ENCODE assay signal across 13 cellular contexts in genomic region chr20:370977-371754, GRCh38. TPM values are rescaled to one million over a fixed set of nuclear protein-coding genes. Genes with fewer than 3 reads are reported as not detected.
DNase-seq lines count a peak whose midpoint lies in the region; ATAC-seq, FAIRE-seq and TF ChIP-seq lines count a peak whose summit lies in the region.
"Had no signal": no experiment of that assay in that cellular context is flagged by ENCODE, and none has a peak within 500 bp of the region (broad histone marks: within the 10 kb centered on the region; RNA-seq: fewer than 3 reads in every experiment).

No MANE protein-coding gene starts in this region.

- peak overlapping the region; percentile 76 for H3K4me2 ChIP-seq in HepG2 (ENCODE audit: low read depth, low read length)

- H3K9me3 Mint-ChIP-seq in activated CD4-positive, alpha-beta T cell treated with anti-CD3 and anti-CD28 coated beads, Interleukin-2, amount 10 ng/mL, durations not matched to agents 24 days and 14 days: no peaks in the 10 kb centered on the region
- H3K9me3 Mint-ChIP-seq: natural killer cell; stimulated activated memory B cell treated with anti-CD40 and anti-IgM and Interleukin-4, amounts not matched to agents 10 μg/mL and 1 μg/mL and 100 μg/mL, for 72 hours had no signal

- peak overlapping the region; percentile 58 for H3K27ac Mint-ChIP-seq in activated CD4-positive, alpha-beta T cell treated with anti-CD3 and anti-CD28 coated beads, Interleukin-2, amount 10 ng/mL, durations not matched to agents 24 days and 14 days
- H3K27ac Mint-ChIP-seq: natural killer cell; stimulated activated memory B cell treated with anti-CD40 and anti-IgM and Interleukin-4, amounts not matched to agents 10 μg/mL and 1 μg/mL and 100 μg/mL, for 72 hours had no signal

- H3K4me1 ChIP-seq in HepG2 (ENCODE audit: insufficient read depth, low read length): peaks cover 74% of the 10 kb centered on the region
- H3K4me1 ChIP-seq in thymus (ENCODE audit: control insufficient read depth, insufficient read depth, low read length): peaks cover 4% of the 10 kb centered on the region

- TF ChIP-seq CTCF in HepG2 (CRISPR knock-in tag; IDR thresholded peaks at IDR 0.05): no peak

- TF ChIP-seq RAD21 in HepG2 (CRISPR knock-in tag; IDR thresholded peaks at IDR 0.05): no peak

- DNase-seq in activated CD4-positive, alpha-beta T cell treated with anti-CD3 and anti-CD28 coated beads, Interleukin-2, amount 10 ng/mL, durations not matched to agents 24 days and 14 days: no peak
- no peak for DNase-seq in activated CD4-positive, alpha-beta T cell treated with anti-CD3 and anti-CD28 coated beads for 48 hours
- DNase-seq in HepG2 (ENCODE audit: low spot score): peak; percentile 63
- DNase-seq in NCI-H1436 (lab: John Stamatoyannopoulos, UW): no peak
- DNase-seq in medulla oblongata (ENCODE audit: extremely low spot score): no peak
- DNase-seq in COLO668 (lab: John Stamatoyannopoulos, UW; ENCODE audit: unreplicated experiment): no peak
- DNase-seq: activated CD8-positive, alpha-beta memory T cell treated with anti-CD3 and anti-CD28 coated beads, Interleukin-2, amount 50 U/mL, for 4 hours; natural killer cell; stimulated activated CD4-positive, alpha-beta T cell treated with anti-CD3 and anti-CD28 coated beads, Interleukin-15, amount 100 ng/mL, for 24 hours had no signal

- FAIRE-seq in HepG2 (lab: Jason Lieb, UNC): no peak
- FAIRE-seq: endometrium had no signal

- H3K4me3 ChIP-seq in HepG2 (replicated peaks in 1 of 3; ENCODE audit: insufficient read depth in 1 of 3, low read depth in 2 of 3, low read length in 3 of 3) (peak overlapping the region; percentile 1 to 58 (median 5); a peak in 5 of 6 replicates), thymus (ENCODE audit: low read length) (no peak overlapping the region)

- no peaks in the 10 kb centered on the region for H3K27me3 Mint-ChIP-seq in activated CD4-positive, alpha-beta T cell treated with anti-CD3 and anti-CD28 coated beads, Interleukin-2, amount 10 ng/mL, durations not matched to agents 24 days and 14 days

- BruUV-seq in HepG2 (replicated peaks; lab: Mats Ljungman, UMichigan): TSS peak; percentile 96

- H3K27ac ChIP-seq in angular gyrus (ENCODE audit: low read depth, low read length) (peak overlapping the region; percentile 12), HepG2 (ENCODE audit: extremely low read length, insufficient read depth, low read length) (peak overlapping the region; percentile 88), thymus (ENCODE audit: low read depth) (peak overlapping the region; percentile 19)

- ATAC-seq in HepG2: peak; percentile 58
- ATAC-seq: stimulated activated memory B cell treated with anti-CD40 and anti-IgM and Interleukin-4, amounts not matched to agents 10 μg/mL and 1 μg/mL and 100 μg/mL, for 72 hours had no signal

- H2AFZ ChIP-seq in HepG2 (ENCODE audit: low read length): no peak overlapping the region

- H3K36me3 ChIP-seq in HepG2 (replicated peaks in 1 of 2; ENCODE audit: control insufficient read depth in 1 of 2, insufficient read depth in 2 of 2, low read length in 2 of 2) (no peaks in the 10 kb centered on the region), thymus (ENCODE audit: control insufficient read depth, insufficient read depth) (no peaks in the 10 kb centered on the region)

- in situ Hi-C loops in HepG2 (cut with HindIII; ENCODE audit: extremely low pct_ligation_motif_present, low pct_unique_long_range_greater_than_20kb): no loop called here

- TF ChIP-seq EP300 in HepG2 (IDR thresholded peaks at IDR 0.05; ENCODE audit: low read depth in 2 of 2, low read length in 2 of 2) (no peak), HepG2 (CRISPR knock-in tag; IDR thresholded peaks at IDR 0.05; ENCODE audit: borderline replicate concordance) (no peak)

- CTCF ChIA-PET in HepG2 (lab: Yijun Ruan, JAX; ENCODE audit: low intra/inter-chr PET ratio, low total read pairs): interaction anchor here (2.4 kb wide), 1 partner anchor 9 kb away, joined by 6 read pairs; no protein-coding TSS in a partner anchor

- no peaks in the 10 kb centered on the region for H3K79me2 ChIP-seq in HepG2 (ENCODE audit: insufficient read depth, low read length)

- H3K36me3 Mint-ChIP-seq in activated CD4-positive, alpha-beta T cell treated with anti-CD3 and anti-CD28 coated beads, Interleukin-2, amount 10 ng/mL, durations not matched to agents 24 days and 14 days (ENCODE audit: low read depth): no peaks in the 10 kb centered on the region
- H3K36me3 Mint-ChIP-seq: natural killer cell; stimulated activated memory B cell treated with anti-CD40 and anti-IgM and Interleukin-4, amounts not matched to agents 10 μg/mL and 1 μg/mL and 100 μg/mL, for 72 hours had no signal

- H3K27me3 ChIP-seq in HepG2 (ENCODE audit: control insufficient read depth in 1 of 2, insufficient read depth in 2 of 2, low read length in 2 of 2) (no peaks in the 10 kb centered on the region), thymus (ENCODE audit: control insufficient read depth, insufficient read depth) (no peaks in the 10 kb centered on the region)

- H3K4me1 Mint-ChIP-seq in activated CD4-positive, alpha-beta T cell treated with anti-CD3 and anti-CD28 coated beads, Interleukin-2, amount 10 ng/mL, durations not matched to agents 24 days and 14 days: peaks cover 43% of the 10 kb centered on the region
- H3K4me1 Mint-ChIP-seq: natural killer cell had no signal

- H4K20me1 ChIP-seq in HepG2 (ENCODE audit: insufficient read depth, low read length): no peaks in the 10 kb centered on the region

- POLR2A ChIA-PET in HepG2 (lab: Yijun Ruan, JAX): interaction anchor here (0.9 to 25.4 kb wide), 21 partner anchors 10 to 274 kb away, joined by 3 to 1587 read pairs (median 7); partner anchors contain the start of genes CSNK2A1, NRSN2, RBCK1 and SOX12

- H3K9ac ChIP-seq in HepG2 (ENCODE audit: insufficient read depth, low read depth, low read length): peak overlapping the region; percentile 73

- WGBS in HepG2 (ENCODE audit: low lambda C conversion rate): 2% methylated on average over 6 of the region's 7 CpGs
- WGBS in thymus: 87% methylated on average over 7 of the region's 7 CpGs

- H3K4me3 Mint-ChIP-seq in activated CD4-positive, alpha-beta T cell treated with anti-CD3 and anti-CD28 coated beads, Interleukin-2, amount 10 ng/mL, durations not matched to agents 24 days and 14 days: no peak overlapping the region
- H3K4me3 Mint-ChIP-seq: natural killer cell; stimulated activated memory B cell treated with anti-CD40 and anti-IgM and Interleukin-4, amounts not matched to agents 10 μg/mL and 1 μg/mL and 100 μg/mL, for 72 hours had no signal

- H3K9me3 ChIP-seq in HepG2 (ENCODE audit: low read length) (no peaks in the 10 kb centered on the region), thymus (ENCODE audit: control insufficient read depth) (no peaks in the 10 kb centered on the region)

- intact Hi-C loops in activated CD4-positive, alpha-beta T cell treated with anti-CD3 and anti-CD28 coated beads, Interleukin-2, amount 10 ng/mL, durations not matched to agents 24 days and 14 days (cut with micrococcal nuclease): no loop called here
- intact Hi-C loops in HepG2 (cut with micrococcal nuclease; ENCODE audit: unreplicated experiment): loop anchor here (1.0 to 2.0 kb wide), 3 partner anchors 9 to 32 kb away; partner anchors contain the start of gene TRIB3

- TF ChIP-seq POLR2A in HepG2 (IDR thresholded peaks at IDR 0.05; ENCODE audit: insufficient read depth in 1 of 2, low read depth in 2 of 2, low read length in 2 of 2): peak in 1 of 2 experiments; percentile 52; a peak in 1 of 4 replicates

RNA-seq across cellular contexts. Expression of gene TRIB3, which starts 9.4 kb away (rescaled TPM):
- total RNA-seq in activated CD4-positive, alpha-beta T cell treated with anti-CD3 and anti-CD28 coated beads, Interleukin-2, amount 10 ng/mL, durations not matched to agents 24 days and 14 days: 39.3 and 41.1 TPM in 2 replicates
- total RNA-seq in HepG2 (2016; rRNA removed; fragmentation: Illumina TruSeq; extraction: Trizol): 106 and 115 TPM in 2 replicates
- total RNA-seq in HepG2 (2016; cell fraction: cytosol; rRNA removed; fragmentation: Illumina TruSeq; extraction: Trizol; ENCODE audit: low read depth): 40.1 and 45.0 TPM in 2 replicates
- 106 and 115 TPM in 2 replicates for total RNA-seq in HepG2 (2016; cell fraction: insoluble cytoplasmic fraction; rRNA removed; fragmentation: Illumina TruSeq; extraction: Trizol)
- 107 and 130 TPM in 2 replicates for total RNA-seq in HepG2 (2016; cell fraction: membrane; rRNA removed; fragmentation: Illumina TruSeq; extraction: Trizol)
- total RNA-seq in HepG2 (2016; cell fraction: nucleus; rRNA removed; fragmentation: Illumina TruSeq; extraction: Trizol): 47.6 and 54.9 TPM in 2 replicates
- 150 and 241 TPM in 2 replicates for polyA plus RNA-seq in HepG2 (2011; rRNA removed)
- polyA plus RNA-seq in HepG2 (2011; cell fraction: cytosol; rRNA removed): 165 and 177 TPM in 2 replicates
- 122 and 148 TPM in 2 replicates for polyA plus RNA-seq in HepG2 (2011; cell fraction: nucleus; rRNA removed)
- 78.0 and 193 TPM in 2 replicates for polyA plus RNA-seq in HepG2 (2012)
- 33.6 and 42.0 TPM in 2 replicates for polyA plus RNA-seq in HepG2 (2016; cell fraction: cytosol; fragmentation: Illumina TruSeq; extraction: Trizol; ENCODE audit: low read depth)
- 99.1 and 105 TPM in 2 replicates for polyA plus RNA-seq in HepG2 (2016; cell fraction: insoluble cytoplasmic fraction; fragmentation: Illumina TruSeq; extraction: Trizol; ENCODE audit: low read depth)
- polyA plus RNA-seq in HepG2 (2016; cell fraction: membrane; fragmentation: Illumina TruSeq; extraction: Trizol; ENCODE audit: low read depth): 76.6 and 88.5 TPM in 2 replicates
- polyA plus RNA-seq in HepG2 (2016; cell fraction: nucleus; fragmentation: Illumina TruSeq; extraction: Trizol; ENCODE audit: insufficient read depth, low read depth): 77.9 and 79.0 TPM in 2 replicates
- polyA minus RNA-seq in HepG2 (2011; rRNA and poly(A)+ RNA removed; ENCODE audit: low replicate concordance): 66.9 and 301 TPM in 2 replicates
- polyA minus RNA-seq in HepG2 (2011; cell fraction: cytosol; rRNA and poly(A)+ RNA removed): 115 and 151 TPM in 2 replicates
- polyA minus RNA-seq in HepG2 (2011; cell fraction: nucleus; rRNA and poly(A)+ RNA removed): 35.9 and 65.3 TPM in 2 replicates
- polyA plus RNA-seq in thymus: 10.1 TPM

RNA-seq across cellular contexts. Expression of gene NRSN2, which starts 24.3 kb away (rescaled TPM):
- 5.1 and 7.0 TPM in 2 replicates for total RNA-seq in activated CD4-positive, alpha-beta T cell treated with anti-CD3 and anti-CD28 coated beads, Interleukin-2, amount 10 ng/mL, durations not matched to agents 24 days and 14 days
- 28.4 and 32.3 TPM in 2 replicates for total RNA-seq in HepG2 (2016; rRNA removed; fragmentation: Illumina TruSeq; extraction: Trizol)
- 13.5 and 19.5 TPM in 2 replicates for total RNA-seq in HepG2 (2016; cell fraction: cytosol; rRNA removed; fragmentation: Illumina TruSeq; extraction: Trizol; ENCODE audit: low read depth)
- total RNA-seq in HepG2 (2016; cell fraction: insoluble cytoplasmic fraction; rRNA removed; fragmentation: Illumina TruSeq; extraction: Trizol): 26.0 and 33.1 TPM in 2 replicates
- 30.9 and 37.0 TPM in 2 replicates for total RNA-seq in HepG2 (2016; cell fraction: membrane; rRNA removed; fragmentation: Illumina TruSeq; extraction: Trizol)
- total RNA-seq in HepG2 (2016; cell fraction: nucleus; rRNA removed; fragmentation: Illumina TruSeq; extraction: Trizol): 18.0 and 19.9 TPM in 2 replicates
- polyA plus RNA-seq in HepG2 (2011; rRNA removed) (49.4 and 63.3 TPM in 2 replicates), thymus (16.7 TPM)
- polyA plus RNA-seq in HepG2 (2011; cell fraction: cytosol; rRNA removed): 69.4 and 90.4 TPM in 2 replicates
- 68.6 and 73.2 TPM in 2 replicates for polyA plus RNA-seq in HepG2 (2011; cell fraction: nucleus; rRNA removed)
- polyA plus RNA-seq in HepG2 (2012): 32.8 and 45.8 TPM in 2 replicates
- 30.7 and 34.2 TPM in 2 replicates for polyA plus RNA-seq in HepG2 (2016; cell fraction: cytosol; fragmentation: Illumina TruSeq; extraction: Trizol; ENCODE audit: low read depth)
- polyA plus RNA-seq in HepG2 (2016; cell fraction: insoluble cytoplasmic fraction; fragmentation: Illumina TruSeq; extraction: Trizol; ENCODE audit: low read depth): 54.0 and 55.2 TPM in 2 replicates
- 61.7 and 66.8 TPM in 2 replicates for polyA plus RNA-seq in HepG2 (2016; cell fraction: membrane; fragmentation: Illumina TruSeq; extraction: Trizol; ENCODE audit: low read depth)
- 79.0 and 79.1 TPM in 2 replicates for polyA plus RNA-seq in HepG2 (2016; cell fraction: nucleus; fragmentation: Illumina TruSeq; extraction: Trizol; ENCODE audit: insufficient read depth, low read depth)
- 1.6 and 52.5 TPM in 2 replicates for polyA minus RNA-seq in HepG2 (2011; rRNA and poly(A)+ RNA removed; ENCODE audit: low replicate concordance)
- polyA minus RNA-seq in HepG2 (2011; cell fraction: cytosol; rRNA and poly(A)+ RNA removed): 32.5 and 33.1 TPM in 2 replicates
- 10.7 and 15.0 TPM in 2 replicates for polyA minus RNA-seq in HepG2 (2011; cell fraction: nucleus; rRNA and poly(A)+ RNA removed)

RNA-seq across cellular contexts. Expression of gene RBCK1, which starts 36.9 kb away (rescaled TPM):
- 128 and 135 TPM in 2 replicates for total RNA-seq in activated CD4-positive, alpha-beta T cell treated with anti-CD3 and anti-CD28 coated beads, Interleukin-2, amount 10 ng/mL, durations not matched to agents 24 days and 14 days
- 121 and 149 TPM in 2 replicates for total RNA-seq in HepG2 (2016; rRNA removed; fragmentation: Illumina TruSeq; extraction: Trizol)
- total RNA-seq in HepG2 (2016; cell fraction: cytosol; rRNA removed; fragmentation: Illumina TruSeq; extraction: Trizol; ENCODE audit: low read depth): 176 and 212 TPM in 2 replicates
- total RNA-seq in HepG2 (2016; cell fraction: insoluble cytoplasmic fraction; rRNA removed; fragmentation: Illumina TruSeq; extraction: Trizol): 110 and 147 TPM in 2 replicates
- total RNA-seq in HepG2 (2016; cell fraction: membrane; rRNA removed; fragmentation: Illumina TruSeq; extraction: Trizol): 217 and 241 TPM in 2 replicates
- total RNA-seq in HepG2 (2016; cell fraction: nucleus; rRNA removed; fragmentation: Illumina TruSeq; extraction: Trizol): 83.9 and 95.5 TPM in 2 replicates
- polyA plus RNA-seq in HepG2 (2011; rRNA removed) (215 and 270 TPM in 2 replicates), thymus (140 TPM)
- polyA plus RNA-seq in HepG2 (2011; cell fraction: cytosol; rRNA removed): 171 and 196 TPM in 2 replicates
- 558 and 618 TPM in 2 replicates for polyA plus RNA-seq in HepG2 (2011; cell fraction: nucleus; rRNA removed)
- polyA plus RNA-seq in HepG2 (2012): 207 and 311 TPM in 2 replicates
- polyA plus RNA-seq in HepG2 (2016; cell fraction: cytosol; fragmentation: Illumina TruSeq; extraction: Trizol; ENCODE audit: low read depth): 291 and 331 TPM in 2 replicates
- 144 and 159 TPM in 2 replicates for polyA plus RNA-seq in HepG2 (2016; cell fraction: insoluble cytoplasmic fraction; fragmentation: Illumina TruSeq; extraction: Trizol; ENCODE audit: low read depth)
- polyA plus RNA-seq in HepG2 (2016; cell fraction: membrane; fragmentation: Illumina TruSeq; extraction: Trizol; ENCODE audit: low read depth): 277 and 299 TPM in 2 replicates
- polyA plus RNA-seq in HepG2 (2016; cell fraction: nucleus; fragmentation: Illumina TruSeq; extraction: Trizol; ENCODE audit: insufficient read depth, low read depth): 357 and 365 TPM in 2 replicates
- 36.5 and 119 TPM in 2 replicates for polyA minus RNA-seq in HepG2 (2011; rRNA and poly(A)+ RNA removed; ENCODE audit: low replicate concordance)
- polyA minus RNA-seq in HepG2 (2011; cell fraction: cytosol; rRNA and poly(A)+ RNA removed): 65.9 and 88.8 TPM in 2 replicates
- polyA minus RNA-seq in HepG2 (2011; cell fraction: nucleus; rRNA and poly(A)+ RNA removed): 102 and 144 TPM in 2 replicates

RNA-seq across cellular contexts. Expression of gene SOX12, which starts 45.8 kb away (rescaled TPM):
- total RNA-seq in activated CD4-positive, alpha-beta T cell treated with anti-CD3 and anti-CD28 coated beads, Interleukin-2, amount 10 ng/mL, durations not matched to agents 24 days and 14 days: 11.0 and 11.2 TPM in 2 replicates
- total RNA-seq in HepG2 (2016; rRNA removed; fragmentation: Illumina TruSeq; extraction: Trizol): 12.1 and 18.7 TPM in 2 replicates
- 5.2 and 6.4 TPM in 2 replicates for total RNA-seq in HepG2 (2016; cell fraction: cytosol; rRNA removed; fragmentation: Illumina TruSeq; extraction: Trizol; ENCODE audit: low read depth)
- total RNA-seq in HepG2 (2016; cell fraction: insoluble cytoplasmic fraction; rRNA removed; fragmentation: Illumina TruSeq; extraction: Trizol): 10.8 and 18.0 TPM in 2 replicates
- 19.3 and 22.7 TPM in 2 replicates for total RNA-seq in HepG2 (2016; cell fraction: membrane; rRNA removed; fragmentation: Illumina TruSeq; extraction: Trizol)
- total RNA-seq in HepG2 (2016; cell fraction: nucleus; rRNA removed; fragmentation: Illumina TruSeq; extraction: Trizol): 14.7 and 17.3 TPM in 2 replicates
- 10.0 and 11.5 TPM in 2 replicates for polyA plus RNA-seq in HepG2 (2011; rRNA removed)
- 5.9 and 7.7 TPM in 2 replicates for polyA plus RNA-seq in HepG2 (2011; cell fraction: cytosol; rRNA removed)
- 33.8 and 40.6 TPM in 2 replicates for polyA plus RNA-seq in HepG2 (2011; cell fraction: nucleus; rRNA removed)
- polyA plus RNA-seq in HepG2 (2012): 33.1 and 35.1 TPM in 2 replicates
- polyA plus RNA-seq in HepG2 (2016; cell fraction: cytosol; fragmentation: Illumina TruSeq; extraction: Trizol; ENCODE audit: low read depth): 9.1 and 11.5 TPM in 2 replicates
- polyA plus RNA-seq in HepG2 (2016; cell fraction: insoluble cytoplasmic fraction; fragmentation: Illumina TruSeq; extraction: Trizol; ENCODE audit: low read depth): 37.4 and 47.0 TPM in 2 replicates
- polyA plus RNA-seq in HepG2 (2016; cell fraction: membrane; fragmentation: Illumina TruSeq; extraction: Trizol; ENCODE audit: low read depth): 35.3 and 38.7 TPM in 2 replicates
- polyA plus RNA-seq in HepG2 (2016; cell fraction: nucleus; fragmentation: Illumina TruSeq; extraction: Trizol; ENCODE audit: insufficient read depth, low read depth): 63.1 and 67.8 TPM in 2 replicates
- polyA minus RNA-seq in HepG2 (2011; rRNA and poly(A)+ RNA removed; ENCODE audit: low replicate concordance): 2.4 and 12.0 TPM in 2 replicates
- polyA minus RNA-seq in HepG2 (2011; cell fraction: cytosol; rRNA and poly(A)+ RNA removed): 11.2 and 12.0 TPM in 2 replicates
- polyA minus RNA-seq in HepG2 (2011; cell fraction: nucleus; rRNA and poly(A)+ RNA removed): 9.6 and 12.7 TPM in 2 replicates
- 4.7 TPM for polyA plus RNA-seq in thymus

Comparison
In these comparisons a context has a peak if more than half of its experiments do, and no peak if none do; other contexts are left out.
1. H3K27ac ChIP-seq: peak in every context shown above with its lines; median percentile 88 in HepG2; 19 in thymus; 12 in angular gyrus.